Comparison of ENCODE assay signal across 8 cellular contexts in genomic region chr17:44004761-44005526, GRCh38. TPM values are rescaled to one million over a fixed set of nuclear protein-coding genes. Genes with fewer than 3 reads are reported as not detected.
DNase-seq lines count a peak whose midpoint lies in the region; ATAC-seq and TF ChIP-seq lines count a peak whose summit lies in the region.

No MANE protein-coding gene starts in this region.

- H3K4me3 ChIP-seq in mammary epithelial cell (replicated peaks in 1 of 3; ENCODE audit: insufficient read depth in 1 of 3, low read depth in 2 of 3, low read length in 3 of 3) (no peak overlapping the region), right lobe of liver (peak overlapping the region; percentile 53 to 85 (median 83)), thoracic aorta (peak overlapping the region; percentile 90)

- peak; percentile 23 for DNase-seq in activated CD4-positive, alpha-beta T cell treated with anti-CD3 and anti-CD28 coated beads for 48 hours
- DNase-seq in activated CD4-positive, alpha-beta T cell treated with anti-CD3 and anti-CD28 coated beads, Interleukin-2, amount 50 U/mL, for 4 hours = no peak
- DNase-seq in mammary epithelial cell (no peak), right lobe of liver (peak; percentile 57 to 87 (median 85)), thoracic aorta (ENCODE audit: low spot score) (no peak), middle frontal gyrus (ENCODE audit: extremely low spot score, low spot score) (no peak), A172 (ENCODE audit: low spot score) (no peak)

- no peaks in the 10 kb centered on the region for H3K27me3 ChIP-seq in mammary epithelial cell (ENCODE audit: insufficient read depth, low read length)
- H3K27me3 ChIP-seq in right lobe of liver = no peaks in the 10 kb centered on the region
- peaks cover 5% of the 10 kb centered on the region for H3K27me3 ChIP-seq in thoracic aorta (replicated peaks; ENCODE audit: insufficient read depth)

- no peak for TF ChIP-seq POLR2A in right lobe of liver (IDR thresholded peaks at IDR 0.05)

- CTCF ChIA-PET in mammary epithelial cell (lab: Charles Lee; ENCODE audit: low non-redundant PET) = no interaction called here

- H3K27ac ChIP-seq in mammary epithelial cell (ENCODE audit: insufficient read depth, low read depth, low read length) (no peak overlapping the region), right lobe of liver (peak overlapping the region; percentile 54 to 95 (median 74)), thoracic aorta (no peak overlapping the region)

- H2AFZ ChIP-seq in mammary epithelial cell (ENCODE audit: low read depth, low read length) = peak overlapping the region; percentile 90

- in situ Hi-C loops in mammary epithelial cell (cut with MboI; ENCODE audit: low sequenced_read_pairs in 2 of 2) = no loop called here

- dilution Hi-C loops in mammary epithelial cell (cut with HindIII; ENCODE audit: low sequenced_read_pairs) = no loop called here

- H3K4me2 ChIP-seq in mammary epithelial cell (ENCODE audit: insufficient read depth, low read depth, low read length) = peak overlapping the region; percentile 94

- peaks cover 16% of the 10 kb centered on the region for H3K79me2 ChIP-seq in mammary epithelial cell (ENCODE audit: insufficient read depth, low read length)

- WGBS in mammary epithelial cell (ENCODE audit: low coverage, missing lambda C conversion rate) = 70% methylated on average over 22 of the region's 71 CpGs
- 0% methylated on average over 13 of the region's 71 CpGs for WGBS in right lobe of liver (ENCODE audit: insufficient coverage, low coverage, low lambda C conversion rate, missing lambda C conversion rate)

- H3K9ac ChIP-seq in mammary epithelial cell (ENCODE audit: insufficient read depth, low read length) = no peak overlapping the region

- H3K36me3 ChIP-seq in mammary epithelial cell (ENCODE audit: insufficient read depth, low read length) = no peaks in the 10 kb centered on the region
- peaks cover 0 to 40% (median 14%) of the 10 kb centered on the region in 4 donors for H3K36me3 ChIP-seq in right lobe of liver
- no peaks in the 10 kb centered on the region for H3K36me3 ChIP-seq in thoracic aorta

- no peaks in the 10 kb centered on the region for H3K9me3 ChIP-seq in mammary epithelial cell (replicated peaks; ENCODE audit: insufficient read depth, low read length)
- H3K9me3 ChIP-seq in right lobe of liver = no peaks in the 10 kb centered on the region
- no peaks in the 10 kb centered on the region for H3K9me3 ChIP-seq in thoracic aorta

- no TSS peak for BruUV-seq in mammary epithelial cell (replicated peaks; lab: Mats Ljungman, UMichigan)

- ATAC-seq in right lobe of liver (peak; percentile 8 to 43 (median 23)), thoracic aorta (ENCODE audit: insufficient number of reproducible peaks, low FRiP score, low read depth) (no peak), HG02798 (IDR thresholded peaks at IDR 0.05; ENCODE audit: poor library complexity, unreplicated experiment) (no peak)

- H3K4me1 ChIP-seq in mammary epithelial cell (ENCODE audit: insufficient read depth, low read length) = peaks cover 44% of the 10 kb centered on the region
- H3K4me1 ChIP-seq in right lobe of liver = peaks cover 2 to 57% (median 31%) of the 10 kb centered on the region in 4 donors
- peaks cover 26 to 38% of the 10 kb centered on the region in 2 donors for H3K4me1 ChIP-seq in thoracic aorta (ENCODE audit: control insufficient read depth in 1 of 2, low read depth in 2 of 2)

- TF ChIP-seq CTCF in mammary epithelial cell (conservative IDR thresholded peaks at IDR 0.05 in 1 of 2, IDR thresholded peaks at IDR 0.05 in 1 of 2; ENCODE audit: extremely low read depth in 1 of 2, insufficient read depth in 1 of 2, low read depth in 1 of 2, low read length in 2 of 2) = no peak
- no peak for TF ChIP-seq CTCF in right lobe of liver (IDR thresholded peaks at IDR 0.05)
- no peak for TF ChIP-seq CTCF in thoracic aorta (IDR thresholded peaks at IDR 0.05)

- no peaks in the 10 kb centered on the region for H4K20me1 ChIP-seq in mammary epithelial cell (ENCODE audit: insufficient read depth, low read length)

- intact Hi-C loops in mammary epithelial cell (cut with micrococcal nuclease) = loop anchor here (5.0 kb wide), 1 partner anchor 342 kb away; the partner anchor contains the start of gene GRN
- intact Hi-C loops in right lobe of liver (cut with DNase I) = no loop called here

RNA-seq across cellular contexts. Expression of gene NAGS, which starts 0.5 kb away (rescaled TPM):
- total RNA-seq in mammary epithelial cell (1 to 10 TPM; 1.3 to 2.2 TPM), right lobe of liver (10 to 100 TPM; 12.1 to 56.2 (median 45.6) TPM), thoracic aorta (under 1 TPM in 1 of 2 donors, not detected in 1; 0.92 TPM)
- 2.0 TPM for polyA plus RNA-seq in mammary epithelial cell
- 0.83 TPM for polyA minus RNA-seq in mammary epithelial cell
- 1.1 and 1.4 TPM in 2 replicates for total RNA-seq in A172 (2014; rRNA removed; shearing (Covaris generic))

RNA-seq across cellular contexts. Expression of gene TMEM101, which starts 9.8 kb away (rescaled TPM):
- 10 to 100 TPM; 24.4 to 39.0 TPM for total RNA-seq in mammary epithelial cell
- 34.5 TPM for polyA plus RNA-seq in mammary epithelial cell
- polyA minus RNA-seq in mammary epithelial cell = 18.8 TPM
- 10 to 100 TPM in 4 of 6 experiments, 1 to 10 TPM in 2; 6.7 to 23.6 (median 10.9) TPM for total RNA-seq in right lobe of liver
- total RNA-seq in thoracic aorta = 10 to 100 TPM; 21.9 to 24.4 TPM
- total RNA-seq in A172 (2014; rRNA removed; shearing (Covaris generic)) = 48.3 and 73.8 TPM in 2 replicates

RNA-seq across cellular contexts. Expression of gene PYY, which starts 51.2 kb away (rescaled TPM):
- not detected for total RNA-seq in mammary epithelial cell
- not detected for polyA plus RNA-seq in mammary epithelial cell
- polyA minus RNA-seq in mammary epithelial cell = not detected
- total RNA-seq in right lobe of liver = not detected
- not detected for total RNA-seq in thoracic aorta
- not detected in 2 replicates for total RNA-seq in A172 (2014; rRNA removed; shearing (Covaris generic))

Comparison
In these comparisons a context has a peak if more than half of its experiments do, and no peak if none do; other contexts are left out.
1. DNase-seq: peak in activated CD4-positive, alpha-beta T cell treated with anti-CD3 and anti-CD28 coated beads for 48 hours (single experiment) and right lobe of liver (3 of 3); none in activated CD4-positive, alpha-beta T cell treated with anti-CD3 and anti-CD28 coated beads, Interleukin-2, amount 50 U/mL, for 4 hours (0 of 2), mammary epithelial cell (single experiment), thoracic aorta (single experiment), middle frontal gyrus (single experiment) and A172 (single experiment).
2. H3K27ac ChIP-seq: peak in right lobe of liver (3 of 3); none in mammary epithelial cell (single experiment) and thoracic aorta (0 of 2).
3. H3K4me3 ChIP-seq: peak in right lobe of liver (3 of 3) and thoracic aorta (single experiment); none in mammary epithelial cell (0 of 3).
4. ATAC-seq: peak in right lobe of liver (4 of 4); none in thoracic aorta (single experiment) and HG02798 (single experiment).